15 cellular contexts compared by ENCODE assay signal in the genomic region with DNA sequence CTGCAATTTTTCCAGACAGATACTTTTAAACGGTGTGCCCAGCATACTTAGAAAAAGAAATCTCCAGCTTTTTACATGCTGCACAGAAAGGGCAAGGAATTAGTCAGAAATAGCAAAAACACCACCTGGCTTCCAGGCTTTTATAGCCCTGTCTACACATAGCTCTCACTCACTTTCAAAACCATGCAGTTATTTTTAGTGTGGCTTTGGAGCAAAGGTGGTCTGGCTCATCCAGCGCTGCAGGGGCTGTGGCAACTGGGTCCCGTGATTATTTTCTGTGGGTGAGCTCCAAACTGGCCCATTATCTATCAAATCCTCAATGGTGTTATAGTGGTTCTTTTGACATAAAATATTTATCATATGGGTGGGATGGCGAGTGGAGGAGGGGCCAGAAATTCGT. TPM values are rescaled to one million over a fixed set of nuclear protein-coding genes. Genes with fewer than 3 reads are reported as not detected.
"Had no signal": no experiment of that assay in that cellular context is flagged by ENCODE, and none has a peak within 500 bp of the region (broad histone marks: within the 10 kb centered on the region; RNA-seq: fewer than 3 reads in every experiment).

No MANE protein-coding gene starts in this region.

- H3K36me3 Mint-ChIP-seq: naive thymus-derived CD8-positive, alpha-beta T cell; T-cell had no signal

- H3K9me3 ChIP-seq: esophagus squamous epithelium, testis had no signal

- H3K27ac Mint-ChIP-seq: naive thymus-derived CD8-positive, alpha-beta T cell; T-cell had no signal

- DNase-seq: activated CD4-positive, CD25-positive, alpha-beta regulatory T cell treated with anti-CD3 and anti-CD28 coated beads, Interleukin-2, amount 50 U/mL, for 72 hours; activated naive CD4-positive, alpha-beta T cell; anterior cingulate cortex; esophagus squamous epithelium; foreskin fibroblast; glutamatergic neuron; naive thymus-derived CD8-positive, alpha-beta T cell; stimulated activated naive CD8-positive, alpha-beta T cell treated with anti-CD3 and anti-CD28 coated beads, Interleukin-15, Interleukin-2, amounts not matched to agents 100 U/mL and 50 U/mL, for 24 hours; T-cell; T-helper 9 cell; testis had no signal

- H3K9me3 Mint-ChIP-seq: naive thymus-derived CD8-positive, alpha-beta T cell; T-cell had no signal

- ATAC-seq: naive thymus-derived CD8-positive, alpha-beta T cell; stimulated activated naive CD8-positive, alpha-beta T cell treated with anti-CD3 and anti-CD28 coated beads, Interleukin-15, Interleukin-2, amounts not matched to agents 100 U/mL and 50 U/mL, for 24 hours; T-cell had no signal

- H3K27ac ChIP-seq: SK-N-MC, skin epidermis, testis had no signal

- H3K4me3 ChIP-seq: esophagus squamous epithelium, lung, SK-N-MC, skin epidermis, testis had no signal

- H3K27me3 ChIP-seq: esophagus squamous epithelium, testis had no signal

- H3K36me3 ChIP-seq: esophagus squamous epithelium had no signal

RNA-seq across cellular contexts. Expression of a gene that starts 57.0 kb away (rescaled TPM):
- total RNA-seq: activated CD8-positive, alpha-beta memory T cell treated with anti-CD3 and anti-CD28 coated beads for 36 hours; naive thymus-derived CD8-positive, alpha-beta T cell had no signal

RNA-seq across cellular contexts. Expression of a gene that starts 57.1 kb away (rescaled TPM):
- total RNA-seq: activated CD8-positive, alpha-beta memory T cell treated with anti-CD3 and anti-CD28 coated beads for 36 hours; naive thymus-derived CD8-positive, alpha-beta T cell had no signal
